ENCODE assay signal across 11 cellular contexts in genomic region chr2:109218792-109219126, GRCh38.
DNase-seq lines count a peak whose midpoint lies in the region; ATAC-seq and TF ChIP-seq lines count a peak whose summit lies in the region.
"Had no signal": no experiment of that assay in that cellular context is flagged by ENCODE, and none has a peak within 500 bp of the region (broad histone marks: within the 10 kb centered on the region; RNA-seq: fewer than 3 reads in every experiment).

No MANE protein-coding gene starts in this region.

- peak overlapping the region in 3 of 10 experiments; percentile 41 to 48 (median 42); a peak in 3 of 20 replicates for H3K4me3 ChIP-seq in BLaER1 treated with 17β-estradiol and CSF1 and Interleukin-3, amounts not matched to agents 10 nM and 100 nM
- H3K4me3 ChIP-seq in colonic mucosa (no peak overlapping the region), neutrophil (ENCODE audit: low read depth in 1 of 2, low read length in 1 of 2) (no peak overlapping the region)

- ATAC-seq in GM18511 (IDR thresholded peaks at IDR 0.05; ENCODE audit: unreplicated experiment): no peak
- ATAC-seq in HG02763 (IDR thresholded peaks at IDR 0.05; ENCODE audit: unreplicated experiment): no peak
- ATAC-seq: activated CD4-positive, alpha-beta T cell treated with anti-CD3 and anti-CD28 coated beads for 36 hours; activated T-cell treated with anti-CD3 and anti-CD28 coated beads, Interleukin-2, amount 50 U/mL, for 4 hours had no signal

- H3K9me3 ChIP-seq in BLaER1 treated with 17β-estradiol and CSF1 and Interleukin-3, amounts not matched to agents 10 nM and 100 nM (replicated peaks in 1 of 11): no peaks in the 10 kb centered on the region
- H3K9me3 ChIP-seq in colonic mucosa: no peaks in the 10 kb centered on the region
- H3K9me3 ChIP-seq in neutrophil: no peaks in the 10 kb centered on the region

- H3K4me1 ChIP-seq in BLaER1 treated with 17β-estradiol and CSF1 and Interleukin-3, amounts not matched to agents 10 nM and 100 nM: peaks cover 85 to 100% (median 97%) of the 10 kb centered on the region in 10 experiments
- H3K4me1 ChIP-seq in colonic mucosa (peaks cover 6% of the 10 kb centered on the region), neutrophil (ENCODE audit: control insufficient read depth in 1 of 2, insufficient read depth in 1 of 2, low read depth in 1 of 2, low read length in 1 of 2) (peaks cover 74 to 78% of the 10 kb centered on the region in 2 experiments)

- TF ChIP-seq CTCF in colonic mucosa (IDR thresholded peaks at IDR 0.05) (no peak), neutrophil (IDR thresholded peaks at IDR 0.05) (no peak)

- DNase-seq in COLO668 (lab: John Stamatoyannopoulos, UW; ENCODE audit: unreplicated experiment) (peak; percentile 36), colonic mucosa (no peak)
- DNase-seq in stimulated activated CD4-positive, alpha-beta T cell treated with anti-CD3 and anti-CD28 coated beads, Interleukin-2, amount 100 ng/mL, for 48 hours: no peak
- DNase-seq: activated CD4-positive, alpha-beta T cell treated with anti-CD3 and anti-CD28 coated beads for 36 hours; activated T-cell treated with anti-CD3 and anti-CD28 coated beads, Interleukin-2, amount 50 U/mL, for 4 hours; left cardiac atrium; T-helper 9 cell had no signal

- peaks cover 0 to 21% (median 0%) of the 10 kb centered on the region in 11 experiments; a peak in 7 of 22 replicates for H4K20me1 ChIP-seq in BLaER1 treated with 17β-estradiol and CSF1 and Interleukin-3, amounts not matched to agents 10 nM and 100 nM

- peaks cover 0 to 11% (median 0%) of the 10 kb centered on the region in 11 experiments; a peak in 4 of 22 replicates for H3K27me3 ChIP-seq in BLaER1 treated with 17β-estradiol and CSF1 and Interleukin-3, amounts not matched to agents 10 nM and 100 nM
- no peaks in the 10 kb centered on the region for H3K27me3 ChIP-seq in colonic mucosa
- no peaks in the 10 kb centered on the region for H3K27me3 ChIP-seq in neutrophil

- intact Hi-C loops in colonic mucosa (cut with DNase I): no loop called here

- H3K27ac ChIP-seq in BLaER1 treated with 17β-estradiol and CSF1 and Interleukin-3, amounts not matched to agents 10 nM and 100 nM: peak overlapping the region; percentile 74 to 90 (median 85); a peak in 21 of 22 replicates
- peak overlapping the region; percentile 77 for H3K27ac ChIP-seq in colonic mucosa
- peak overlapping the region; percentile 81 for H3K27ac ChIP-seq in neutrophil

- peak overlapping the region in 10 of 11 experiments; percentile 68 to 77 (median 74); a peak in 18 of 22 replicates for H3K9ac ChIP-seq in BLaER1 treated with 17β-estradiol and CSF1 and Interleukin-3, amounts not matched to agents 10 nM and 100 nM
- H3K9ac ChIP-seq in colonic mucosa (ENCODE audit: low read depth in 2 of 2, low read length in 2 of 2): no peak overlapping the region

- peaks cover 0 to 14% (median 0%) of the 10 kb centered on the region in 11 experiments; a peak in 2 of 22 replicates for H3K36me3 ChIP-seq in BLaER1 treated with 17β-estradiol and CSF1 and Interleukin-3, amounts not matched to agents 10 nM and 100 nM
- H3K36me3 ChIP-seq in colonic mucosa: no peaks in the 10 kb centered on the region
- H3K36me3 ChIP-seq in neutrophil: no peaks in the 10 kb centered on the region

- peak overlapping the region; percentile 88 to 99 (median 95) for H3K4me2 ChIP-seq in BLaER1 treated with 17β-estradiol and CSF1 and Interleukin-3, amounts not matched to agents 10 nM and 100 nM

Comparison
In these comparisons a context has a peak if more than half of its experiments do, and no peak if none do; other contexts are left out.
1. H3K9ac ChIP-seq: peak in BLaER1 treated with 17β-estradiol and CSF1 and Interleukin-3, amounts not matched to agents 10 nM and 100 nM (10 of 11); none in colonic mucosa (0 of 2).
2. Peak in every context shown above with its lines, with median percentiles within 50 percentile points of each other: H3K27ac ChIP-seq.